Comparison of ENCODE assay signal across 11 cellular contexts in the genomic region with DNA sequence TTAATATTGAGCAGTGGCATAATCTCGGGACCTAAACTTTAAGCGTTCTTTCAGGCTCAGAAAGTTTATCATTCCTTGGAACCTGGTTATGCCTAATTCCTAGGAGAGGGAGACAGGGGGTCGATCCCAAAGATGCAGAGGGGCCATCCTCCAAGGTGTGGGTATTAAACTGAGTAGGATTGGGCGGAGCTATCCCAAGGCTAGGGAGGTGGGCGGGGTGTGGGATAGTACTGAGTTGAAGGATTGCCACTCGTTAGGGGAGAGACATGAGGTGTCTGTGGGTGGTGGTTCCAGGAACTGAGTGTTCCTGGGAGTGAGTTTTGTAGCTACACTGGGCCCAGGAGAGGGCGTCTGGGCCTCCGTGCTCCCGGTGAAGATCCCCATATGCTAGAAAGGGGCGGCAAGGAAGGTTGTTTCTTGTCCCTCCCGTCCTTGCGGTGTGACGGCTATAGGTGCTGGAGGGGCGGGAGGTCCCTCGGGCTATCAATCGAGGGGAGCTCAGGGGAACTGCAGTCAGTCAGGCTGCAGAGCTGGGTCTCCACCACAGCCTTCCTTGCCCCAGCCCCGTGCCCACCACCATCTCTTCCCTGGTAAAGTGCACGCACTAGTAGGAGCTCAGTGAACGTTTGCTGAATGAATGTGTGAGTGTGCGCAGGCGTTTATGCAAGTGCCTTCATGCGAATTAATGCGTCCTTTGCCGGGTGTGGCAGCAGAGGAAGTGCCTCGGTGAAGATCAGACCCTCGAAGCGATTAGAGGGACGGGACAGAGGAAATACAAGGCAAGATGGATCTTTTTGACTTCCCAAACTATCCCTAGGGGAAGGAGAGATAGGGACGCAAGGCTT. TPM values are rescaled to one million over a fixed set of nuclear protein-coding genes. Genes with fewer than 3 reads are reported as not detected.
DNase-seq lines count a peak whose midpoint lies in the region; ATAC-seq, FAIRE-seq and TF ChIP-seq lines count a peak whose summit lies in the region.
"Had no signal": no experiment of that assay in that cellular context is flagged by ENCODE, and none has a peak within 500 bp of the region (broad histone marks: within the 10 kb centered on the region; RNA-seq: fewer than 3 reads in every experiment).

No MANE protein-coding gene starts in this region.

- peaks cover 83% of the 10 kb centered on the region for H3K27me3 Mint-ChIP-seq in activated CD4-positive, alpha-beta memory T cell treated with anti-CD3 and anti-CD28 coated beads, Interleukin-2, amount 10 ng/mL, durations not matched to agents 7 days and 5 days

- H3K27ac ChIP-seq in C4-2B = no peak overlapping the region

- no peak for TF ChIP-seq POLR2A in GM12892 (IDR thresholded peaks at IDR 0.05; ENCODE audit: low read depth, low read length)

- peaks cover 15% of the 10 kb centered on the region for H3K36me3 Mint-ChIP-seq in activated CD4-positive, alpha-beta memory T cell treated with anti-CD3 and anti-CD28 coated beads, Interleukin-2, amount 10 ng/mL, durations not matched to agents 7 days and 5 days (ENCODE audit: low read depth)

- H3K9me3 Mint-ChIP-seq in activated CD4-positive, alpha-beta memory T cell treated with anti-CD3 and anti-CD28 coated beads, Interleukin-2, amount 10 ng/mL, durations not matched to agents 7 days and 5 days = no peaks in the 10 kb centered on the region

- peak; percentile 54 for TF ChIP-seq CTCF in C4-2B (conservative IDR thresholded peaks at IDR 0.05)

- DNase-seq in GM12892 (ENCODE audit: insufficient read length) (no peak), iPS-NIHi7 (ENCODE audit: extremely low spot score) (peak; percentile 31), DMS153 treated with DMSO at 0.1 percent for 48 hours (lab: John Stamatoyannopoulos, UW; ENCODE audit: unreplicated experiment) (no peak), hippocampal formation (lab: John Stamatoyannopoulos, UW) (no peak)
- no peak for DNase-seq in activated CD4-positive, alpha-beta memory T cell treated with anti-CD3 and anti-CD28 coated beads, Interleukin-2, amount 10 ng/mL, durations not matched to agents 7 days and 5 days
- DNase-seq: NCI-H2029 treated with DMSO at 0.1 percent for 48 hours; stimulated activated CD4-positive, alpha-beta T cell treated with anti-CD3 and anti-CD28 coated beads, Interleukin-4, amount 100 ng/mL, for 24 hours had no signal

- POLR2A ChIA-PET in activated CD4-positive, alpha-beta memory T cell treated with anti-CD3 and anti-CD28 coated beads, Interleukin-2, amount 10 ng/mL, durations not matched to agents 7 days and 5 days (lab: Charles Lee) = interaction anchor here (0.9 to 2.7 kb wide), 2 partner anchors 9 to 10 kb away, joined by 4 to 14 read pairs; a partner anchor contains a TSS

- no peak overlapping the region for H3K4me3 Mint-ChIP-seq in activated CD4-positive, alpha-beta memory T cell treated with anti-CD3 and anti-CD28 coated beads, Interleukin-2, amount 10 ng/mL, durations not matched to agents 7 days and 5 days

- ATAC-seq in GM18867 (IDR thresholded peaks at IDR 0.05; ENCODE audit: unreplicated experiment) (no peak), HG03469 (IDR thresholded peaks at IDR 0.05; ENCODE audit: unreplicated experiment) (no peak)

- CTCF ChIA-PET in activated CD4-positive, alpha-beta memory T cell treated with anti-CD3 and anti-CD28 coated beads, Interleukin-2, amount 10 ng/mL, durations not matched to agents 7 days and 5 days (lab: Charles Lee) = interaction anchor here (1.1 to 1.4 kb wide), 2 partner anchors 9 to 283 kb away, joined by 3 read pairs; a partner anchor contains a TSS

- H3K4me1 Mint-ChIP-seq in activated CD4-positive, alpha-beta memory T cell treated with anti-CD3 and anti-CD28 coated beads, Interleukin-2, amount 10 ng/mL, durations not matched to agents 7 days and 5 days = peaks cover 44% of the 10 kb centered on the region

- peak overlapping the region; percentile 18 for H3K27ac Mint-ChIP-seq in activated CD4-positive, alpha-beta memory T cell treated with anti-CD3 and anti-CD28 coated beads, Interleukin-2, amount 10 ng/mL, durations not matched to agents 7 days and 5 days

- peak; percentile 54 for FAIRE-seq in GM12892 (lab: Jason Lieb, UNC)

RNA-seq across cellular contexts. Expression of a gene that starts 3.0 kb away (rescaled TPM):
- 3.0 TPM for polyA plus RNA-seq in GM12892 (2012; ENCODE audit: missing spikeins)
- not detected for total RNA-seq in activated CD4-positive, alpha-beta memory T cell treated with anti-CD3 and anti-CD28 coated beads, Interleukin-2, amount 10 ng/mL, durations not matched to agents 7 days and 5 days
- total RNA-seq: urinary bladder had no signal
- polyA plus RNA-seq: urinary bladder had no signal

RNA-seq across cellular contexts. Expression of a gene that starts 9.1 kb away (rescaled TPM):
- 0.47 TPM for polyA plus RNA-seq in GM12892 (2012; ENCODE audit: missing spikeins)
- total RNA-seq in activated CD4-positive, alpha-beta memory T cell treated with anti-CD3 and anti-CD28 coated beads, Interleukin-2, amount 10 ng/mL, durations not matched to agents 7 days and 5 days = not detected
- total RNA-seq: urinary bladder had no signal
- polyA plus RNA-seq: urinary bladder had no signal

RNA-seq across cellular contexts. Expression of a gene that starts 9.3 kb away (rescaled TPM):
- polyA plus RNA-seq in GM12892 (2012; ENCODE audit: missing spikeins) = 165 TPM
- total RNA-seq in activated CD4-positive, alpha-beta memory T cell treated with anti-CD3 and anti-CD28 coated beads, Interleukin-2, amount 10 ng/mL, durations not matched to agents 7 days and 5 days = 100 to 1,000 TPM; 266 to 275 TPM
